9 cellular contexts compared by ENCODE assay signal in the genomic region with DNA sequence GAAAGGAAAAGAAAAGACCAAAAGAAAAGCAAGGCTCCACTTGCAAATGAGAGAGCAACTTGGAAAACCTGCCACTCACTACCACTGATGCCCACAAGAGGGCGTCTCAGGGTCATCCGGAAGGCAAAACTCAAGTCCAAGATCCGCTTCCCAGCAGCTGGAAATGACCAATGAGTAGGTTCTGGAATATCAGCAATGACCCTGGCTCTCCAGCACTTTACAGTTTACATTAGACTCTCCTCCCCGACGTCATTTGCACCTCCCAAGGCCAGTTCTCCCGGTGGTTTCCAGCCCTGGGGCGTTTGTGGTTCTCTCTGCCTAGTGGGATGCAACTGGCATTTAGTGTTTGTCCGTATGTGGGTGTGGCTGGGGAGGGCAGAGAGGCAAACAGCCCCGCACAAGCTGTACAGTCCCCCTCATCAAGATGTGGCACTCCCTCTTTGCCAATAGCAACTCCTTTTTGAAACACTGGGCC.
DNase-seq lines count a peak whose midpoint lies in the region; ATAC-seq, FAIRE-seq and TF ChIP-seq lines count a peak whose summit lies in the region.
"Had no signal": no experiment of that assay in that cellular context is flagged by ENCODE, and none has a peak within 500 bp of the region (broad histone marks: within the 10 kb centered on the region; RNA-seq: fewer than 3 reads in every experiment).

No MANE protein-coding gene starts in this region.

- no peaks in the 10 kb centered on the region for H3K36me3 ChIP-seq in bronchial epithelial cell (ENCODE audit: control insufficient read depth, insufficient read depth, low read length)

- no peak overlapping the region for H3K4me3 ChIP-seq in bronchial epithelial cell (ENCODE audit: low read depth, low read length)

- H3K36me3 Mint-ChIP-seq in activated T-helper 1 cell treated with anti-CD3 and anti-CD28 coated beads, Interleukin-12 subunit alpha, Interleukin-12 subunit beta, Interleukin-2, Interleukin-4 antibody, amounts not matched to agents 30 ng/mL and 10 ng/mL and 1 ng/mL, durations not matched to agents 14 hours and 24 hours and 36 hours (ENCODE audit: low read depth) = no peaks in the 10 kb centered on the region
- H3K36me3 Mint-ChIP-seq: activated naive CD4-positive, alpha-beta T cell treated with anti-CD3 and anti-CD28 coated beads, Interleukin-2, amount 50 U/mL, for 72 hours had no signal

- H3K27ac Mint-ChIP-seq in activated T-helper 1 cell treated with anti-CD3 and anti-CD28 coated beads, Interleukin-12 subunit alpha, Interleukin-12 subunit beta, Interleukin-2, Interleukin-4 antibody, amounts not matched to agents 30 ng/mL and 10 ng/mL and 1 ng/mL, durations not matched to agents 14 hours and 24 hours and 36 hours = no peak overlapping the region
- H3K27ac Mint-ChIP-seq: activated naive CD4-positive, alpha-beta T cell treated with anti-CD3 and anti-CD28 coated beads, Interleukin-2, amount 50 U/mL, for 72 hours had no signal

- peaks cover 5% of the 10 kb centered on the region for H3K4me1 Mint-ChIP-seq in activated T-helper 1 cell treated with anti-CD3 and anti-CD28 coated beads, Interleukin-12 subunit alpha, Interleukin-12 subunit beta, Interleukin-2, Interleukin-4 antibody, amounts not matched to agents 30 ng/mL and 10 ng/mL and 1 ng/mL, durations not matched to agents 14 hours and 24 hours and 36 hours (ENCODE audit: low read depth)

- peak; percentile 70 for FAIRE-seq in bronchial epithelial cell (lab: Jason Lieb, UNC)

- DNase-seq in ELR (ENCODE audit: low read depth) (peak; percentile 93), M059J (ENCODE audit: low read depth) (peak; percentile 94), SW 1271 (lab: John Stamatoyannopoulos, UW) (peak; percentile 15 to 73), bronchial epithelial cell (ENCODE audit: low read depth) (peak; percentile 76), iris pigment epithelial cell (ENCODE audit: low read depth) (peak; percentile 77)
- DNase-seq in stimulated activated CD4-positive, alpha-beta T cell treated with anti-CD3 and anti-CD28 coated beads, Interleukin-12 subunit alpha, Interleukin-12 subunit beta, amount 100 ng/mL, for 24 hours (ENCODE audit: low read depth in 2 of 2) = peak; percentile 10 to 53
- DNase-seq in activated T-helper 1 cell treated with anti-CD3 and anti-CD28 coated beads, Interleukin-12 subunit alpha, Interleukin-12 subunit beta, Interleukin-2, Interleukin-4 antibody, amounts not matched to agents 30 ng/mL and 10 ng/mL and 1 ng/mL, durations not matched to agents 14 hours and 24 hours and 36 hours (ENCODE audit: low spot score) = no peak

- intact Hi-C loops in activated T-helper 1 cell treated with anti-CD3 and anti-CD28 coated beads, Interleukin-12 subunit alpha, Interleukin-12 subunit beta, Interleukin-2, Interleukin-4 antibody, amounts not matched to agents 30 ng/mL and 10 ng/mL and 1 ng/mL, durations not matched to agents 14 hours and 24 hours and 36 hours (cut with micrococcal nuclease) = loop anchor here (5.0 kb wide), 1 partner anchor 195 kb away; a partner anchor contains a TSS

- peaks cover 34% of the 10 kb centered on the region for H3K27me3 Mint-ChIP-seq in activated T-helper 1 cell treated with anti-CD3 and anti-CD28 coated beads, Interleukin-12 subunit alpha, Interleukin-12 subunit beta, Interleukin-2, Interleukin-4 antibody, amounts not matched to agents 30 ng/mL and 10 ng/mL and 1 ng/mL, durations not matched to agents 14 hours and 24 hours and 36 hours (ENCODE audit: insufficient read depth)

- ATAC-seq in GM19395 (IDR thresholded peaks at IDR 0.05; ENCODE audit: unreplicated experiment) = no peak
- ATAC-seq: activated naive CD4-positive, alpha-beta T cell treated with anti-CD3 and anti-CD28 coated beads, Interleukin-2, amount 50 U/mL, for 72 hours had no signal

- no peak overlapping the region for H3K4me3 Mint-ChIP-seq in activated T-helper 1 cell treated with anti-CD3 and anti-CD28 coated beads, Interleukin-12 subunit alpha, Interleukin-12 subunit beta, Interleukin-2, Interleukin-4 antibody, amounts not matched to agents 30 ng/mL and 10 ng/mL and 1 ng/mL, durations not matched to agents 14 hours and 24 hours and 36 hours

- TF ChIP-seq CTCF in bronchial epithelial cell (IDR thresholded peaks at IDR 0.05; ENCODE audit: insufficient read depth, low read length, severe bottlenecking) = peak; percentile 94

- no peaks in the 10 kb centered on the region for H3K9me3 Mint-ChIP-seq in activated T-helper 1 cell treated with anti-CD3 and anti-CD28 coated beads, Interleukin-12 subunit alpha, Interleukin-12 subunit beta, Interleukin-2, Interleukin-4 antibody, amounts not matched to agents 30 ng/mL and 10 ng/mL and 1 ng/mL, durations not matched to agents 14 hours and 24 hours and 36 hours
- H3K9me3 Mint-ChIP-seq: activated naive CD4-positive, alpha-beta T cell treated with anti-CD3 and anti-CD28 coated beads, Interleukin-2, amount 50 U/mL, for 72 hours had no signal

- peaks cover 5% of the 10 kb centered on the region for H3K27me3 ChIP-seq in bronchial epithelial cell (ENCODE audit: control insufficient read depth, insufficient read depth, low read length)
